Comparison of ENCODE assay signal across 23 cellular contexts in the genomic region with DNA sequence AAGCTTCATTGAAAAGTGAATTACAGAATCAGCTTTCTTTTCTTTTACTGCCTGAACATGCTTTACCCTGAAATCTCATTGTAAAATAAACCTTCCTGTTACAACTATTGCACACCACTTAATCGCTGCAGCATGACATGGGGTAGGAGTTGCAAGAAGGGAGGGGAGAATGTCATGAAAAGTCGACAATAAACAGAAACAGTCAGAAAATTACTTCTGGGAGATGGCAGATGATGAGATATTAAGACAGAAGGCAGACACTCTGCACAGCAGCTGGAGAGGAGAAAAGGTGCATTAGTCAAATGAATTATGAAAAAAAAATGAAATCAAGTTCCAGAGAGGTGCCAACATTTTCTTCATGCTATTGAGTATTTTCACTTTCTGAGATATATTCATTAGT.
A peak's percentile ranks its signal among the peaks of the same experiment; 100 is the strongest.
DNase-seq lines count a peak whose midpoint lies in the region; ATAC-seq and TF ChIP-seq lines count a peak whose summit lies in the region.
"Had no signal": no experiment of that assay in that cellular context is flagged by ENCODE, and none has a peak within 500 bp of the region (broad histone marks: within the 10 kb centered on the region; RNA-seq: fewer than 3 reads in every experiment).

No MANE protein-coding gene starts in this region.

- peak overlapping the region; percentile 78 for H2AFZ ChIP-seq in SU-DHL-6 (ENCODE audit: low read depth, low read length, severe bottlenecking)
- no peak overlapping the region for H2AFZ ChIP-seq in mesenchymal stem cell (ENCODE audit: low read depth, low read length)
- H2AFZ ChIP-seq: GM23248 had no signal

- no peaks in the 10 kb centered on the region for H3K9me3 Mint-ChIP-seq in endothelial cell (ENCODE audit: unreplicated experiment)

- peaks cover 3% of the 10 kb centered on the region for H3K4me1 Mint-ChIP-seq in endothelial cell (ENCODE audit: unreplicated experiment)

- no peaks in the 10 kb centered on the region for H3K36me3 Mint-ChIP-seq in endothelial cell (ENCODE audit: low read depth, unreplicated experiment)

- H3K23ac ChIP-seq in mesenchymal stem cell (ENCODE audit: low read length in 2 of 2), result no peak overlapping the region

- no peak overlapping the region for H2BK120ac ChIP-seq in mesenchymal stem cell (ENCODE audit: low read depth, low read length)

- H3K36me3 ChIP-seq in SU-DHL-6 (ENCODE audit: low read length) (no peaks in the 10 kb centered on the region), mesenchymal stem cell (ENCODE audit: control insufficient read depth in 1 of 2, insufficient read depth in 2 of 2, low read depth in 1 of 2, low read length in 2 of 2) (no peaks in the 10 kb centered on the region)
- H3K36me3 ChIP-seq: BLaER1 had no signal

- H4K8ac ChIP-seq in mesenchymal stem cell (ENCODE audit: low read length), result no peak overlapping the region

- H3K9ac ChIP-seq in SU-DHL-6 (ENCODE audit: low read length) (no peak overlapping the region), mesenchymal stem cell (ENCODE audit: low read length) (no peak overlapping the region)
- H3K9ac ChIP-seq: BLaER1, GM23248 had no signal

- WGBS in mesenchymal stem cell, result 13% methylated on average over 2 of the region's 2 CpGs

- no peak overlapping the region for H2BK15ac ChIP-seq in mesenchymal stem cell (ENCODE audit: low read depth, poor library complexity, severe bottlenecking)

- no peaks in the 10 kb centered on the region for H3K4me1 ChIP-seq in mesenchymal stem cell (ENCODE audit: control insufficient read depth, insufficient read depth, low read depth, low read length)
- H3K4me1 ChIP-seq: SJCRH30 had no signal

- no peak for ATAC-seq in GM21360 (IDR thresholded peaks at IDR 0.05; ENCODE audit: unreplicated experiment)
- no peak for ATAC-seq in HG03354 (IDR thresholded peaks at IDR 0.05; ENCODE audit: poor library complexity, severe bottlenecking, unreplicated experiment)
- ATAC-seq: K562, PC-3 had no signal

- no peaks in the 10 kb centered on the region for H4K20me1 ChIP-seq in SU-DHL-6 (ENCODE audit: low read depth, low read length)
- H4K20me1 ChIP-seq: BLaER1 had no signal

- H3F3A ChIP-seq in SU-DHL-6 (ENCODE audit: insufficient read depth), result no peaks in the 10 kb centered on the region

- H3K4me2 ChIP-seq in SU-DHL-6 (ENCODE audit: low read depth, low read length, poor library complexity, severe bottlenecking), result peak overlapping the region; percentile 36
- no peak overlapping the region for H3K4me2 ChIP-seq in mesenchymal stem cell (ENCODE audit: low read length, poor library complexity, severe bottlenecking)
- H3K4me2 ChIP-seq: BLaER1 had no signal

- H3K4ac ChIP-seq in mesenchymal stem cell (ENCODE audit: low read depth in 1 of 2, low read length in 2 of 2), result no peak overlapping the region

- no peak overlapping the region for H2BK5ac ChIP-seq in mesenchymal stem cell (ENCODE audit: low read depth, low read length, poor library complexity, severe bottlenecking)

- H3K27me3 Mint-ChIP-seq in endothelial cell (ENCODE audit: unreplicated experiment), result no peaks in the 10 kb centered on the region
- H3K27me3 Mint-ChIP-seq: CD4-positive, alpha-beta T cell had no signal

- no peaks in the 10 kb centered on the region for H3K9me3 ChIP-seq in SU-DHL-6 (ENCODE audit: insufficient read depth, low read length)
- H3K9me3 ChIP-seq in mesenchymal stem cell (ENCODE audit: control insufficient read depth, low read length), result no peaks in the 10 kb centered on the region
- H3K9me3 ChIP-seq: BLaER1, SJCRH30 had no signal

- H3K4me3 Mint-ChIP-seq in endothelial cell (ENCODE audit: unreplicated experiment), result no peak overlapping the region
- H3K4me3 Mint-ChIP-seq: CD4-positive, alpha-beta T cell had no signal

- H2AK5ac ChIP-seq in mesenchymal stem cell (ENCODE audit: low read length, severe bottlenecking), result no peak overlapping the region

- H3K79me2 ChIP-seq in SU-DHL-6 (ENCODE audit: insufficient read depth, low read length), result no peaks in the 10 kb centered on the region

- no peak overlapping the region for H4K91ac ChIP-seq in mesenchymal stem cell (ENCODE audit: low read length)

- H3K9me2 ChIP-seq in SU-DHL-6 (replicated peaks; ENCODE audit: insufficient read depth, low read length), result no peaks in the 10 kb centered on the region

- H3K27me3 ChIP-seq in SU-DHL-6 (ENCODE audit: low read length), result no peaks in the 10 kb centered on the region
- H3K27me3 ChIP-seq in mesenchymal stem cell (ENCODE audit: control insufficient read depth in 1 of 2, insufficient read depth in 1 of 2, low read length in 2 of 2), result no peaks in the 10 kb centered on the region
- H3K27me3 ChIP-seq: BLaER1, SJCRH30 had no signal

- DNase-seq in NCI-H1105 treated with DMSO at 0.1 percent for 48 hours (lab: John Stamatoyannopoulos, UW) (peak; percentile 2), NCI-H1105 (lab: John Stamatoyannopoulos, UW) (no peak), mesenchymal stem cell (peak; percentile 26), endothelial cell (ENCODE audit: low spot score) (no peak)
- DNase-seq: ACHN; CD4-positive, alpha-beta T cell; GM23248; H7; Kasumi-1; NCI-H1694; NCI-H2029 treated with DMSO at 0.1 percent for 48 hours; NCI-H2171; NCI-H345; NCI-H524 treated with DMSO at 0.1 percent for 48 hours; NCI-H774; PC-3; SJCRH30 had no signal

- H3K27ac ChIP-seq in SU-DHL-6 (ENCODE audit: low read depth, low read length), result no peak overlapping the region
- no peak overlapping the region for H3K27ac ChIP-seq in mesenchymal stem cell (ENCODE audit: low read length, poor library complexity, severe bottlenecking)
- H3K27ac ChIP-seq: 22Rv1, BLaER1, GM23248, SJCRH30 had no signal

- no peaks in the 10 kb centered on the region for H3K79me1 ChIP-seq in mesenchymal stem cell (replicated peaks; ENCODE audit: low read length, poor library complexity, severe bottlenecking)

- TF ChIP-seq CTCF in SU-DHL-6 (IDR thresholded peaks at IDR 0.05; ENCODE audit: insufficient read depth, low read length, poor library complexity, severe bottlenecking) (no peak), endothelial cell (IDR thresholded peaks at IDR 0.05; ENCODE audit: unreplicated experiment) (no peak)

- no peak overlapping the region for H3K18ac ChIP-seq in mesenchymal stem cell (ENCODE audit: low read depth in 1 of 2, low read length in 2 of 2)

- H3K14ac ChIP-seq in mesenchymal stem cell (ENCODE audit: low read length in 2 of 2), result no peak overlapping the region

- no peak overlapping the region for H3K27ac Mint-ChIP-seq in endothelial cell (ENCODE audit: unreplicated experiment)
- H3K27ac Mint-ChIP-seq: CD4-positive, alpha-beta T cell had no signal

- no peak overlapping the region for H2BK12ac ChIP-seq in mesenchymal stem cell (ENCODE audit: low read length in 2 of 2)

- no peak overlapping the region for H3K4me3 ChIP-seq in SU-DHL-6 (ENCODE audit: insufficient read depth, low read length, poor library complexity, severe bottlenecking)
- H3K4me3 ChIP-seq in mesenchymal stem cell (ENCODE audit: insufficient read depth in 1 of 2, low read depth in 1 of 2, low read length in 2 of 2), result no peak overlapping the region
- H3K4me3 ChIP-seq: BLaER1, GM23248, K562, SJCRH30 had no signal

Comparison
In these comparisons a context has a peak if more than half of its experiments do, and no peak if none do; other contexts are left out.
1. DNase-seq: peak in NCI-H1105 treated with DMSO at 0.1 percent for 48 hours (single experiment) and mesenchymal stem cell (single experiment); none in NCI-H1105 (single experiment) and endothelial cell (single experiment).